In the genomic region with DNA sequence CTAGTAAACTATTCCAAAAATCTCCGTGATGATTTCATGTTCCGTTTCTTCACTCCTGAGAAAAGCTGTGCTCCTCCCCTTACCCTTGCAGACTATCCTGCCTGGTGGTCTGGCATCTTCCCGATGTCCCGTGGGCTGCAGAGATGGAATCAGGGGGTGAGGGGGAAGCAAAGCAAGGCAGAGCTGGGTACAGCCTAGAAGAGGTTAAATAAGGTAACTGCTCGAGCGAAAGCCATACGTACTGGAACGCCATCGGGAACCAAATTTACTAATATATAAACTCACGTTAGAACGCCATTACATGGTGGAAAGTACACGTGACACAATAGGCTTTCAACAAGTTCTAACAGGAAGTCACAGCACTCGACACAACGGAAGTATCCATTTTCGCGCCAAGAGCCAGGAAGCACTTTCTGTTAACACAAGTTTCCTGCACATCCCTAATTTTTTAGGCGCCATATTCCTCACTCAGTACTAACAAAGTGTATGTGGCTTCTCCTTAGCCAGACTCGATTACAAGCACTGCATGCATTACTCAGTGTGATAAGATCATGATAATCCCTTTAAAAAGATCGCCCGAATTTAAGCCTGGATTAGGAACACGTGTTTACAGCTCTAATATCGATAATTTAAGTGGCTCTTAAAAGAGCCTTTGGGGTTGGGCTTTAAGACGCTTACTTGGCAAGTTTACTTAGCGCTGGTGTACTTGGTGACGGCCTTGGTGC, we compare ENCODE assay signal across 8 cellular contexts.
DNase-seq lines count a peak whose midpoint lies in the region; ATAC-seq lines count a peak whose summit lies in the region.

No MANE protein-coding gene starts in this region.

- H2AFZ ChIP-seq in trophoblast cell (ENCODE audit: insufficient read depth, low read length, poor library complexity): no peak overlapping the region

- peak overlapping the region; percentile 82 for H3K9ac ChIP-seq in trophoblast cell (ENCODE audit: low read length)

- no peak overlapping the region for H3K23ac ChIP-seq in trophoblast cell (ENCODE audit: low read length)

- H3K4me3 ChIP-seq in trophoblast cell (ENCODE audit: low read depth, low read length): peak overlapping the region; percentile 82

- no peaks in the 10 kb centered on the region for H3K36me3 ChIP-seq in trophoblast cell (ENCODE audit: control insufficient read depth in 1 of 2, insufficient read depth in 2 of 2, low read length in 2 of 2)

- peaks cover 0 to 2% of the 10 kb centered on the region in 2 experiments for H3K4me1 ChIP-seq in trophoblast cell (ENCODE audit: control insufficient read depth in 1 of 2, insufficient read depth in 2 of 2, low read length in 2 of 2)

- H3K79me1 ChIP-seq in trophoblast cell (ENCODE audit: low read length): peaks cover 12% of the 10 kb centered on the region

- no peak overlapping the region for H2AK5ac ChIP-seq in trophoblast cell (ENCODE audit: low read length)

- ATAC-seq in GM19395 (IDR thresholded peaks at IDR 0.05; ENCODE audit: unreplicated experiment) (peak; percentile 28), Right ventricle myocardium inferior (peak; percentile 70), HG03565 (IDR thresholded peaks at IDR 0.05; ENCODE audit: unreplicated experiment) (no peak)

- no peak overlapping the region for H2BK12ac ChIP-seq in trophoblast cell (ENCODE audit: low read length)

- no peak overlapping the region for H2BK120ac ChIP-seq in trophoblast cell (ENCODE audit: insufficient read depth, low read length, poor library complexity)

- H3K4me2 ChIP-seq in trophoblast cell (ENCODE audit: low read length): peak overlapping the region; percentile 64

- H4K91ac ChIP-seq in trophoblast cell (ENCODE audit: low read depth, low read length): peak overlapping the region; percentile 45

- peak overlapping the region; percentile 79 for H3K14ac ChIP-seq in trophoblast cell (ENCODE audit: low read length)

- DNase-seq in AG20443 (ENCODE audit: low spot score): peak; percentile 62
- DNase-seq in MV-4-11 (lab: John Stamatoyannopoulos, UW): peak; percentile 97
- peak; percentile 86 for DNase-seq in SIG-M5 (lab: John Stamatoyannopoulos, UW)
- peak; percentile 60 for DNase-seq in activated naive CD4-positive, alpha-beta T cell treated with anti-CD3 and anti-CD28 coated beads, Interleukin-2, amount 50 U/mL, for 16 hours
- peak; percentile 78 for DNase-seq in Right ventricle myocardium inferior (ENCODE audit: missing footprints)
- DNase-seq in trophoblast cell: peak; percentile 66 to 82

- WGBS in trophoblast cell (ENCODE audit: extremely low coverage, insufficient coverage, insufficient read length): no CpG with 5 or more reads among the region's 25 CpGs

- peak overlapping the region; percentile 70 for H2BK5ac ChIP-seq in trophoblast cell (ENCODE audit: low read depth, low read length, poor library complexity)

- H3K27ac ChIP-seq in trophoblast cell (ENCODE audit: low read depth, low read length): peak overlapping the region; percentile 87

- H3K4ac ChIP-seq in trophoblast cell (ENCODE audit: low read depth, low read length): peak overlapping the region; percentile 65

- peak overlapping the region; percentile 50 for H4K8ac ChIP-seq in trophoblast cell (ENCODE audit: low read depth, low read length)

- peak overlapping the region; percentile 58 for H4K12ac ChIP-seq in trophoblast cell (ENCODE audit: low read depth, low read length)

- peaks cover 6% of the 10 kb centered on the region for H3K79me2 ChIP-seq in trophoblast cell (ENCODE audit: control insufficient read depth, insufficient read depth, low read length, poor library complexity)

- no peaks in the 10 kb centered on the region for H3K27me3 ChIP-seq in trophoblast cell (ENCODE audit: insufficient read depth, low read length)

- peak overlapping the region; percentile 60 for H3K18ac ChIP-seq in trophoblast cell (ENCODE audit: low read length)

- H3K9me3 ChIP-seq in trophoblast cell (ENCODE audit: insufficient read depth, low read depth, low read length): no peaks in the 10 kb centered on the region

- intact Hi-C loops in Right ventricle myocardium inferior (cut with DNase I): loop anchor here (2.0 kb wide), 2 partner anchors 13 to 1125 kb away; a partner anchor contains a TSS
